ENCODE assay signal across 10 cellular contexts in genomic region chr11:94767292-94767690, GRCh38. TPM values are rescaled to one million over a fixed set of nuclear protein-coding genes. Genes with fewer than 3 reads are reported as not detected.
DNase-seq lines count a peak whose midpoint lies in the region; FAIRE-seq and TF ChIP-seq lines count a peak whose summit lies in the region.
"Had no signal": no experiment of that assay in that cellular context is flagged by ENCODE, and none has a peak within 500 bp of the region (broad histone marks: within the 10 kb centered on the region; RNA-seq: fewer than 3 reads in every experiment).

No MANE protein-coding gene starts in this region.

- peak overlapping the region; percentile 91 for H3K4me2 ChIP-seq in astrocyte (ENCODE audit: low read length)

- peak overlapping the region; percentile 85 for H2AFZ ChIP-seq in astrocyte (ENCODE audit: low read depth, low read length)

- H3K4me1 ChIP-seq in HUES64 (ENCODE audit: insufficient read depth, low read length): peaks cover 53% of the 10 kb centered on the region
- H3K4me1 ChIP-seq in astrocyte (ENCODE audit: insufficient read depth, low read length): peaks cover 21% of the 10 kb centered on the region
- peaks cover 0 to 11% of the 10 kb centered on the region in 2 donors for H3K4me1 ChIP-seq in kidney (ENCODE audit: control insufficient read depth in 1 of 2, insufficient read depth in 1 of 2, low read depth in 1 of 2, low read length in 2 of 2)
- peaks cover 0 to 44% (median 39%) of the 10 kb centered on the region in 5 donors for H3K4me1 ChIP-seq in subcutaneous abdominal adipose tissue (ENCODE audit: control insufficient read depth in 5 of 5, insufficient read depth in 5 of 5, low read length in 5 of 5)

- H3K36me3 Mint-ChIP-seq in astrocyte (ENCODE audit: low read depth, unreplicated experiment): peaks cover 2% of the 10 kb centered on the region

- intact Hi-C loops in kidney (cut with DNase I): no loop called here

- peaks cover 15% of the 10 kb centered on the region for H3K4me1 Mint-ChIP-seq in astrocyte (ENCODE audit: low read depth, unreplicated experiment)

- H3K9ac ChIP-seq in HUES64 (ENCODE audit: low read depth, low read length): no peak overlapping the region
- peak overlapping the region; percentile 97 for H3K9ac ChIP-seq in astrocyte (ENCODE audit: low read length)
- no peak overlapping the region for H3K9ac ChIP-seq in kidney (ENCODE audit: low read length in 2 of 2)
- H3K9ac ChIP-seq in subcutaneous abdominal adipose tissue (ENCODE audit: low read length in 5 of 5): peak overlapping the region in 1 of 5 donors; percentile 80

- no peaks in the 10 kb centered on the region for H3K9me3 Mint-ChIP-seq in astrocyte (ENCODE audit: unreplicated experiment)

- peaks cover 3% of the 10 kb centered on the region for H3K27me3 Mint-ChIP-seq in astrocyte (ENCODE audit: low read depth, unreplicated experiment)

- 69% methylated on average over 5 of the region's 5 CpGs for WGBS in HUES64

- H3K36me3 ChIP-seq in HUES64 (ENCODE audit: insufficient read depth, low read length): no peaks in the 10 kb centered on the region; the same call in 1 of the 2 replicates
- H3K36me3 ChIP-seq in astrocyte (ENCODE audit: insufficient read depth, low read length): no peaks in the 10 kb centered on the region
- H3K36me3 ChIP-seq in kidney (ENCODE audit: control insufficient read depth in 1 of 2, insufficient read depth in 2 of 2, low read length in 2 of 2): no peaks in the 10 kb centered on the region
- no peaks in the 10 kb centered on the region for H3K36me3 ChIP-seq in subcutaneous abdominal adipose tissue (ENCODE audit: control insufficient read depth in 5 of 5, insufficient read depth in 5 of 5, low read length in 5 of 5)

- H4K20me1 ChIP-seq in astrocyte (ENCODE audit: insufficient read depth, low read length): peaks cover 28% of the 10 kb centered on the region

- FAIRE-seq in astrocyte (lab: Jason Lieb, UNC): no peak
- FAIRE-seq in kidney (lab: Jason Lieb, UNC): no peak

- no peak overlapping the region for H3K27ac Mint-ChIP-seq in astrocyte (ENCODE audit: unreplicated experiment)

- DNase-seq in astrocyte (ENCODE audit: low read depth) (no peak), kidney (no peak), NCI-H446 treated with DMSO at 0.1 percent for 48 hours (lab: John Stamatoyannopoulos, UW) (no peak), occipital lobe (lab: John Stamatoyannopoulos, UW) (no peak), GDM1 (lab: John Stamatoyannopoulos, UW) (no peak)
- DNase-seq: activated CD4-positive, alpha-beta T cell treated with anti-CD3 and anti-CD28 coated beads, Interleukin-2, amount 50 U/mL, for 4 hours; GF-D8; SHP77 had no signal

- no peaks in the 10 kb centered on the region for H3K9me3 ChIP-seq in HUES64 (ENCODE audit: insufficient read depth, low read depth, low read length)
- no peaks in the 10 kb centered on the region for H3K9me3 ChIP-seq in astrocyte (ENCODE audit: insufficient read depth, low read depth, low read length)
- no peaks in the 10 kb centered on the region for H3K9me3 ChIP-seq in kidney (ENCODE audit: control insufficient read depth in 1 of 2, low read length in 2 of 2)
- no peaks in the 10 kb centered on the region for H3K9me3 ChIP-seq in subcutaneous abdominal adipose tissue (ENCODE audit: control insufficient read depth in 5 of 5, low read length in 5 of 5)

- H3K4me3 ChIP-seq in HUES64 (ENCODE audit: low read length) (peak overlapping the region; percentile 95), astrocyte (ENCODE audit: insufficient read depth, low read depth, low read length) (peak overlapping the region; percentile 94), kidney (ENCODE audit: low read length in 2 of 2) (peak overlapping the region in 1 of 2 donors; percentile 90), subcutaneous abdominal adipose tissue (ENCODE audit: low read depth in 1 of 5, low read length in 5 of 5) (peak overlapping the region in 2 of 5 donors; percentile 84 to 94)

- H3K27me3 ChIP-seq in HUES64 (ENCODE audit: insufficient read depth, low read length): peaks cover 84% of the 10 kb centered on the region
- no peaks in the 10 kb centered on the region for H3K27me3 ChIP-seq in astrocyte (ENCODE audit: insufficient read depth, low read length)
- H3K27me3 ChIP-seq in subcutaneous abdominal adipose tissue (ENCODE audit: control insufficient read depth in 5 of 5, insufficient read depth in 4 of 5, low read length in 5 of 5): no peaks in the 10 kb centered on the region

- TF ChIP-seq CTCF in astrocyte (IDR thresholded peaks at IDR 0.05; ENCODE audit: insufficient read depth, low read depth, low read length) (no peak), kidney (IDR thresholded peaks at IDR 0.05; ENCODE audit: borderline replicate concordance, extremely low read depth, insufficient read depth) (no peak)

- H3K79me2 ChIP-seq in astrocyte (ENCODE audit: insufficient read depth, low read length): peaks cover 40% of the 10 kb centered on the region

- peak overlapping the region; percentile 87 for H3K4me3 Mint-ChIP-seq in astrocyte (ENCODE audit: unreplicated experiment)

- H3K27ac ChIP-seq in HUES64 (ENCODE audit: low read depth, low read length) (no peak overlapping the region), astrocyte (ENCODE audit: low read depth, low read length) (no peak overlapping the region), kidney (ENCODE audit: low read depth in 2 of 2, low read length in 2 of 2) (peak overlapping the region; percentile 85 to 88), subcutaneous abdominal adipose tissue (ENCODE audit: low read depth, low read length) (peak overlapping the region; percentile 92)

RNA-seq across cellular contexts. Expression of gene AMOTL1, which starts 0.9 kb away (rescaled TPM):
- 21.4 TPM for polyA plus RNA-seq in HUES64 (2013, experiment 1 of 2)
- 24.1 TPM for polyA plus RNA-seq in HUES64 (2013, experiment 2 of 2)
- total RNA-seq in astrocyte (46.1 and 47.8 TPM in 2 replicates), kidney (52.3 TPM), occipital lobe (34.6 TPM)
- polyA plus RNA-seq in kidney (ENCODE audit: insufficient read depth, low read depth, low replicate concordance): 6.1 TPM

Comparison
In these comparisons a context has a peak if more than half of its experiments do, and no peak if none do; other contexts are left out.
1. H3K27ac ChIP-seq: peak in kidney (2 of 2) and subcutaneous abdominal adipose tissue (single experiment); none in HUES64 (single experiment) and astrocyte (single experiment).